ENCODE assay signal across 22 cellular contexts in the genomic region with DNA sequence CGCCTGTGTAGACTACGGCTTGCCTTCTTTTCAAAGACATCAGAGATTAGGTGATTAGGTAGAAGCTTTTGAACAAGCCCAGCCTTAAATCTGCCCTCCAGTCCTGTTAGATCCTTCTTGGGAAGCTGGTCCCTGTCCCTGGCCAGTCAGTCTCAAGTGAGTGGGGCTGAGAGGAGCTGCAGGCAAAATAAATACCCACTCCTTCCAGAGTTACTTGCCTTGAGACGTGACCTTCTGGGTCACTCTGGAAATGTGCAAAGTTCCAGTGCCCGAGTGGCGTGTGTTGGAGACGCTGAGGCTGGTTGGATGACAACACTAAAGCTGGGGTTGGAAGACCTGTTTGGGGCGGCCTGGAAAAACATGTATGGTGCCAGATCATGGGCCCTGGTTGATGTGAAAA. TPM values are rescaled to one million over a fixed set of nuclear protein-coding genes. Genes with fewer than 3 reads are reported as not detected.
"Had no signal": no experiment of that assay in that cellular context is flagged by ENCODE, and none has a peak within 500 bp of the region (broad histone marks: within the 10 kb centered on the region; RNA-seq: fewer than 3 reads in every experiment).

No MANE protein-coding gene starts in this region.

- DNase-seq: activated CD4-positive, alpha-beta memory T cell treated with anti-CD3 and anti-CD28 coated beads, Interleukin-2, amount 10 ng/mL, durations not matched to agents 7 days and 5 days; activated CD4-positive, alpha-beta T cell treated with anti-CD3 and anti-CD28 coated beads, Interleukin-2, amount 10 ng/mL, durations not matched to agents 24 days and 14 days; activated naive CD4-positive, alpha-beta T cell; cerebellar nuclear complex; cortex of kidney; heart left ventricle; islet precursor cell; left cardiac atrium; naive B cell; SW 1271; T-helper 17 cell had no signal

- H3K4me3 Mint-ChIP-seq: activated CD4-positive, alpha-beta memory T cell treated with anti-CD3 and anti-CD28 coated beads, Interleukin-2, amount 10 ng/mL, durations not matched to agents 7 days and 5 days; activated CD4-positive, alpha-beta T cell treated with anti-CD3 and anti-CD28 coated beads, Interleukin-2, amount 10 ng/mL, durations not matched to agents 24 days and 14 days; activated naive CD8-positive, alpha-beta T cell; activated T-helper 1 cell treated with anti-CD3 and anti-CD28 coated beads, Interleukin-12 subunit alpha, Interleukin-12 subunit beta, Interleukin-2, Interleukin-4 antibody, amounts not matched to agents 30 ng/mL and 10 ng/mL and 1 ng/mL, durations not matched to agents 14 hours and 24 hours and 36 hours; memory B cell; naive B cell; stimulated activated naive CD8-positive, alpha-beta T cell treated with anti-CD3 and anti-CD28 coated beads, Interleukin-15, Interleukin-2, amounts not matched to agents 100 ng/mL and 50 ng/mL, for 24 hours; T-helper 17 cell had no signal

- H3K4me1 Mint-ChIP-seq: activated CD4-positive, alpha-beta memory T cell treated with anti-CD3 and anti-CD28 coated beads, Interleukin-2, amount 10 ng/mL, durations not matched to agents 7 days and 5 days; activated CD4-positive, alpha-beta T cell treated with anti-CD3 and anti-CD28 coated beads, Interleukin-2, amount 10 ng/mL, durations not matched to agents 24 days and 14 days; naive B cell; T-helper 17 cell had no signal

- H3K9me3 Mint-ChIP-seq: activated CD4-positive, alpha-beta memory T cell treated with anti-CD3 and anti-CD28 coated beads, Interleukin-2, amount 10 ng/mL, durations not matched to agents 7 days and 5 days; activated CD4-positive, alpha-beta T cell treated with anti-CD3 and anti-CD28 coated beads, Interleukin-2, amount 10 ng/mL, durations not matched to agents 24 days and 14 days; activated T-helper 1 cell treated with anti-CD3 and anti-CD28 coated beads, Interleukin-12 subunit alpha, Interleukin-12 subunit beta, Interleukin-2, Interleukin-4 antibody, amounts not matched to agents 30 ng/mL and 10 ng/mL and 1 ng/mL, durations not matched to agents 14 hours and 24 hours and 36 hours; memory B cell; stimulated activated naive CD8-positive, alpha-beta T cell treated with anti-CD3 and anti-CD28 coated beads, Interleukin-15, Interleukin-2, amounts not matched to agents 100 ng/mL and 50 ng/mL, for 24 hours had no signal

- H3K9me3 ChIP-seq: breast epithelium, gastroesophageal sphincter, heart left ventricle, prostate gland, right atrium auricular region, tibial nerve had no signal

- H3K36me3 Mint-ChIP-seq: activated naive CD8-positive, alpha-beta T cell; memory B cell had no signal

- H3K27ac ChIP-seq: breast epithelium, epithelial cell of prostate, gastroesophageal sphincter, heart left ventricle, prostate gland, right atrium auricular region, tibial nerve had no signal

- ATAC-seq: activated CD4-positive, CD25-positive, alpha-beta regulatory T cell treated with anti-CD3 and anti-CD28 coated beads, Interleukin-2, amount 50 U/mL, for 24 hours; gastroesophageal sphincter; heart left ventricle; left cardiac atrium; T-helper 17 cell had no signal

- H3K27me3 ChIP-seq: breast epithelium, gastroesophageal sphincter, heart left ventricle, right atrium auricular region, tibial nerve had no signal

- H3K27ac Mint-ChIP-seq: activated CD4-positive, alpha-beta memory T cell treated with anti-CD3 and anti-CD28 coated beads, Interleukin-2, amount 10 ng/mL, durations not matched to agents 7 days and 5 days; activated CD4-positive, alpha-beta T cell treated with anti-CD3 and anti-CD28 coated beads, Interleukin-2, amount 10 ng/mL, durations not matched to agents 24 days and 14 days; activated naive CD8-positive, alpha-beta T cell; activated T-helper 1 cell treated with anti-CD3 and anti-CD28 coated beads, Interleukin-12 subunit alpha, Interleukin-12 subunit beta, Interleukin-2, Interleukin-4 antibody, amounts not matched to agents 30 ng/mL and 10 ng/mL and 1 ng/mL, durations not matched to agents 14 hours and 24 hours and 36 hours; memory B cell; naive B cell; stimulated activated naive CD8-positive, alpha-beta T cell treated with anti-CD3 and anti-CD28 coated beads, Interleukin-15, Interleukin-2, amounts not matched to agents 100 ng/mL and 50 ng/mL, for 24 hours; T-helper 17 cell had no signal

- H3K27me3 Mint-ChIP-seq: activated naive CD8-positive, alpha-beta T cell; stimulated activated naive CD8-positive, alpha-beta T cell treated with anti-CD3 and anti-CD28 coated beads, Interleukin-15, Interleukin-2, amounts not matched to agents 100 ng/mL and 50 ng/mL, for 24 hours had no signal

- H3K4me3 ChIP-seq: breast epithelium, gastroesophageal sphincter, heart left ventricle, prostate gland, right atrium auricular region, tibial nerve had no signal

- H3K4me1 ChIP-seq: prostate gland had no signal

- H3K36me3 ChIP-seq: breast epithelium, gastroesophageal sphincter, heart left ventricle, prostate gland, right atrium auricular region, tibial nerve had no signal

RNA-seq across cellular contexts. Expression of a gene that starts 32.1 kb away (rescaled TPM):
- total RNA-seq: activated T-helper 1 cell treated with anti-CD3 and anti-CD28 coated beads, Interleukin-12 subunit alpha, Interleukin-12 subunit beta, Interleukin-2, Interleukin-4 antibody, amounts not matched to agents 30 ng/mL and 10 ng/mL and 1 ng/mL, durations not matched to agents 14 hours and 24 hours and 36 hours had no signal
